In the genomic region with DNA sequence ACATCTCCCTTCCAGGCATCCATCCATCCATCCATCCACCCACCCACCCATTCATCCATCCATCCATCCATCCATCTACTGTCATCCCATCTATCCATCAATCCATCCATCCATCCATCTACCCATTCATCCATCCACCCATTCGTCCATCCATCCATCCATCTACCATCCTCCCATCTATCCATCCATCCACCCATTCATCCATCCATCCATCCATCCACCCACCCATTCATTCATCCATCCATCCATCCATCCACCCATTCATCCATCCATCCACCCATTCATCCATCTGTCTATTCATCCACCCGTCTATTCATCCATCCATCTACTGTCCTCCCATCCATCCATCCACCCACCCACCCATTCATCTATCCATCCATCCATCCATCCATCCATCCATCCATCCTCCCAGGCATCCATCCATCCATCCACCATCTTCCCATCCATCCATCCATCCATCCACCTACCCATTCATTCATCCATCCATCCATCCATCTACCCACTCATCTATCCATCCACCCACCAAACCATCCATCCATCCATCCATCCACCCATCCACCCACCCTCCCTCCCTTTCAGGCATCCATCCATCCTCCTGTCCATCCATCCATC, we compare ENCODE assay signal across 1 cellular context.
TF ChIP-seq lines count a peak whose summit lies in the region.

No MANE protein-coding gene starts in this region.

TF ChIP-seq in IMR-90, 13 proteins besides CTCF, POLR2A, EP300 and RAD21:
- TF ChIP-seq CEBPB (IDR thresholded peaks at IDR 0.05; ENCODE audit: low read depth, low read length) = no peak
- TF ChIP-seq, protein P1, sequence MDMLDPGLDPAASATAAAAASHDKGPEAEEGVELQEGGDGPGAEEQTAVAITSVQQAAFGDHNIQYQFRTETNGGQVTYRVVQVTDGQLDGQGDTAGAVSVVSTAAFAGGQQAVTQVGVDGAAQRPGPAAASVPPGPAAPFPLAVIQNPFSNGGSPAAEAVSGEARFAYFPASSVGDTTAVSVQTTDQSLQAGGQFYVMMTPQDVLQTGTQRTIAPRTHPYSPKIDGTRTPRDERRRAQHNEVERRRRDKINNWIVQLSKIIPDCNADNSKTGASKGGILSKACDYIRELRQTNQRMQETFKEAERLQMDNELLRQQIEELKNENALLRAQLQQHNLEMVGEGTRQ (IDR thresholded peaks at IDR 0.05; ENCODE audit: low read depth, low read length) = no peak
- no peak for TF ChIP-seq SMC3 (IDR thresholded peaks at IDR 0.05; ENCODE audit: low read depth, low read length)
- TF ChIP-seq CHD1 (IDR thresholded peaks at IDR 0.05; ENCODE audit: low read depth, low read length) = no peak
- TF ChIP-seq, protein P2, sequence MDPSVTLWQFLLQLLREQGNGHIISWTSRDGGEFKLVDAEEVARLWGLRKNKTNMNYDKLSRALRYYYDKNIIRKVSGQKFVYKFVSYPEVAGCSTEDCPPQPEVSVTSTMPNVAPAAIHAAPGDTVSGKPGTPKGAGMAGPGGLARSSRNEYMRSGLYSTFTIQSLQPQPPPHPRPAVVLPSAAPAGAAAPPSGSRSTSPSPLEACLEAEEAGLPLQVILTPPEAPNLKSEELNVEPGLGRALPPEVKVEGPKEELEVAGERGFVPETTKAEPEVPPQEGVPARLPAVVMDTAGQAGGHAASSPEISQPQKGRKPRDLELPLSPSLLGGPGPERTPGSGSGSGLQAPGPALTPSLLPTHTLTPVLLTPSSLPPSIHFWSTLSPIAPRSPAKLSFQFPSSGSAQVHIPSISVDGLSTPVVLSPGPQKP (IDR thresholded peaks at IDR 0.05; ENCODE audit: borderline replicate concordance, low read depth, low read length) = no peak
- TF ChIP-seq FOS (IDR thresholded peaks at IDR 0.05; ENCODE audit: low read depth, low read length) = no peak
- TF ChIP-seq RCOR1 (IDR thresholded peaks at IDR 0.05; ENCODE audit: insufficient replicate concordance, low read length) = no peak
- TF ChIP-seq MXI1 (IDR thresholded peaks at IDR 0.05; ENCODE audit: borderline replicate concordance, low read depth, low read length) = no peak
- TF ChIP-seq MAFK (IDR thresholded peaks at IDR 0.05; ENCODE audit: low read depth, low read length) = no peak
- no peak for TF ChIP-seq NFE2L2 (IDR thresholded peaks at IDR 0.05; ENCODE audit: low read depth, low read length)
- no peak for TF ChIP-seq BHLHE40 (IDR thresholded peaks at IDR 0.05; ENCODE audit: low read depth, low read length)
- no peak for TF ChIP-seq MAZ (IDR thresholded peaks at IDR 0.05; ENCODE audit: borderline replicate concordance, low read depth, low read length)
- TF ChIP-seq RFX5 (IDR thresholded peaks at IDR 0.05; ENCODE audit: low read depth, low read length) = no peak
